8 cellular contexts compared by ENCODE assay signal in the genomic region with DNA sequence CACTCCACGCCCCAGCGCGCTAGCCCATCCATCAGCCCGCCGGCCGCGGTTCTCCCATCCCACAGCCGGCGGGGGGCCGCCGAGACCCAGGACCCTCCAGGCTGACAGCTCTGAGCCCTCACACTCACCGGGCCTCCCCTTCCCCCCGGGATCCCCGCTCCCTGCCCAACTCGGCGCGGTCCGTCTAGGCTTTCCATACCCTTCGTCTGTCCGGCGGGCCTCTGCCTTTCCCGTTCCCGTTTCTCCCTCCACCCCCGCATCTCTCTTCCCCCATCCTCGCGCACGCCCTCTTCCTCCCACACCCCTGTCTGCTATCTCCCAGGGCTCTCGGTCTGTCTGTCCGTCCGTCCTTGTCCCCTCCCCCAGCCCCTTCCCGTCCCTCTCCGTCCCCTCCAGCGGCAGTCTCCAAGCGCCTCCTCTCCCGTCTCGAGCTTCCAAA. TPM values are rescaled to one million over a fixed set of nuclear protein-coding genes. Genes with fewer than 3 reads are reported as not detected.
DNase-seq lines count a peak whose midpoint lies in the region; ATAC-seq, FAIRE-seq and TF ChIP-seq lines count a peak whose summit lies in the region.

No MANE protein-coding gene starts in this region.

- no peaks in the 10 kb centered on the region for H3F3A ChIP-seq in OCI-LY1 (ENCODE audit: insufficient read depth, low read length)

- H4K20me1 ChIP-seq in OCI-LY1 (ENCODE audit: insufficient read depth, low read length): no peaks in the 10 kb centered on the region
- no peaks in the 10 kb centered on the region for H4K20me1 ChIP-seq in fibroblast of lung (ENCODE audit: control insufficient read depth, extremely low read depth, insufficient read depth, low read length)

- no peaks in the 10 kb centered on the region for H3K9me2 ChIP-seq in OCI-LY1 (ENCODE audit: low read depth, low read length)

- CTCF ChIA-PET in activated CD4-positive, alpha-beta memory T cell treated with anti-CD3 and anti-CD28 coated beads, Interleukin-2, amount 10 ng/mL, durations not matched to agents 7 days and 5 days (lab: Charles Lee): interaction anchor here (1.6 to 2.1 kb wide), 2 partner anchors 10 to 13 kb away, joined by 3 to 14 read pairs; no protein-coding TSS in a partner anchor

- TF ChIP-seq CTCF in OCI-LY1 (IDR thresholded peaks at IDR 0.05; ENCODE audit: low read length): no peak
- TF ChIP-seq CTCF in fibroblast of lung (conservative IDR thresholded peaks at IDR 0.05 in 1 of 2, IDR thresholded peaks at IDR 0.05 in 1 of 2; ENCODE audit: low read depth in 1 of 2, low read length in 2 of 2): no peak
- no peak for TF ChIP-seq CTCF in pancreas (IDR thresholded peaks at IDR 0.05)

- POLR2A ChIA-PET in activated CD4-positive, alpha-beta memory T cell treated with anti-CD3 and anti-CD28 coated beads, Interleukin-2, amount 10 ng/mL, durations not matched to agents 7 days and 5 days (lab: Charles Lee): interaction anchor here (1.0 kb wide), 1 partner anchor 81 kb away, joined by 3 read pairs; a partner anchor contains a TSS

- WGBS in pancreas, 2 donors: 1 to 3% methylated on average over 36 of the region's 36 CpGs

- no peaks in the 10 kb centered on the region for H3K27me3 Mint-ChIP-seq in activated CD4-positive, alpha-beta memory T cell treated with anti-CD3 and anti-CD28 coated beads, Interleukin-2, amount 10 ng/mL, durations not matched to agents 7 days and 5 days

- no peak overlapping the region for H3K27ac ChIP-seq in OCI-LY1 (ENCODE audit: low read depth, low read length, poor library complexity, severe bottlenecking)
- no peak overlapping the region for H3K27ac ChIP-seq in fibroblast of lung (ENCODE audit: insufficient read depth, low read length)
- peak overlapping the region in 2 of 4 donors; percentile 66 to 75 for H3K27ac ChIP-seq in pancreas

- H3K9ac ChIP-seq in OCI-LY1 (ENCODE audit: low read length): peak overlapping the region; percentile 52
- peak overlapping the region; percentile 53 for H3K9ac ChIP-seq in fibroblast of lung (ENCODE audit: insufficient read depth, low read length)

- H3K9me3 ChIP-seq in OCI-LY1 (ENCODE audit: low read length) (no peaks in the 10 kb centered on the region), fibroblast of lung (ENCODE audit: control insufficient read depth, insufficient read depth, low read depth, low read length) (no peaks in the 10 kb centered on the region), pancreas (no peaks in the 10 kb centered on the region)

- H3K4me1 ChIP-seq in OCI-LY1 (ENCODE audit: insufficient read depth, low read length, severe bottlenecking) (peaks cover 22% of the 10 kb centered on the region), fibroblast of lung (ENCODE audit: control insufficient read depth, extremely low read depth, insufficient read depth, low read length) (peaks cover 4% of the 10 kb centered on the region), pancreas (peaks cover 0 to 3% (median 0%) of the 10 kb centered on the region in 3 donors)

- H3K79me2 ChIP-seq in OCI-LY1 (ENCODE audit: insufficient read depth, low read length) (no peaks in the 10 kb centered on the region), fibroblast of lung (ENCODE audit: control insufficient read depth, insufficient read depth, low read length) (no peaks in the 10 kb centered on the region)

- H3K36me3 ChIP-seq in OCI-LY1 (ENCODE audit: insufficient read depth, low read length) (no peaks in the 10 kb centered on the region), fibroblast of lung (ENCODE audit: control insufficient read depth, insufficient read depth, low read length) (no peaks in the 10 kb centered on the region), pancreas (no peaks in the 10 kb centered on the region)

- peak overlapping the region; percentile 87 for H3K4me2 ChIP-seq in OCI-LY1 (ENCODE audit: low read length)
- H3K4me2 ChIP-seq in fibroblast of lung (ENCODE audit: extremely low read depth, insufficient read depth, low read length): peak overlapping the region; percentile 88

- no peaks in the 10 kb centered on the region for H3K36me3 Mint-ChIP-seq in activated CD4-positive, alpha-beta memory T cell treated with anti-CD3 and anti-CD28 coated beads, Interleukin-2, amount 10 ng/mL, durations not matched to agents 7 days and 5 days (ENCODE audit: low read depth)

- FAIRE-seq in pancreas (lab: Jason Lieb, UNC): no peak

- intact Hi-C loops in pancreas (cut with DNase I): no loop called here

- H2AFZ ChIP-seq in OCI-LY1 (ENCODE audit: low read length) (no peak overlapping the region; the same call in 1 of the 2 replicates), fibroblast of lung (ENCODE audit: low read length) (peak overlapping the region; percentile 75)

- no peak overlapping the region for H3K27ac Mint-ChIP-seq in activated CD4-positive, alpha-beta memory T cell treated with anti-CD3 and anti-CD28 coated beads, Interleukin-2, amount 10 ng/mL, durations not matched to agents 7 days and 5 days

- peak overlapping the region; percentile 66 for H3K4me3 ChIP-seq in OCI-LY1 (ENCODE audit: low read depth, low read length, poor library complexity, severe bottlenecking)
- peak overlapping the region; percentile 61 to 74 (median 67) for H3K4me3 ChIP-seq in fibroblast of lung (replicated peaks in 1 of 4; ENCODE audit: control extremely low read depth in 1 of 4, insufficient read depth in 1 of 4, low read depth in 3 of 4, low read length in 4 of 4)
- H3K4me3 ChIP-seq in pancreas: peak overlapping the region; percentile 40 to 75 (median 52)

- DNase-seq in D341Med (ENCODE audit: low spot score): peak; percentile 49
- DNase-seq in fibroblast of lung (ENCODE audit: low read depth in 2 of 2): no peak
- peak in 4 of 6 donors; percentile 43 to 70 (median 58) for DNase-seq in pancreas
- DNase-seq in AG08396 (ENCODE audit: low spot score): no peak
- DNase-seq in activated CD4-positive, alpha-beta memory T cell treated with anti-CD3 and anti-CD28 coated beads, Interleukin-2, amount 10 ng/mL, durations not matched to agents 7 days and 5 days: no peak

- H3K4me1 Mint-ChIP-seq in activated CD4-positive, alpha-beta memory T cell treated with anti-CD3 and anti-CD28 coated beads, Interleukin-2, amount 10 ng/mL, durations not matched to agents 7 days and 5 days: peaks cover 11% of the 10 kb centered on the region

- H3K4me3 Mint-ChIP-seq in activated CD4-positive, alpha-beta memory T cell treated with anti-CD3 and anti-CD28 coated beads, Interleukin-2, amount 10 ng/mL, durations not matched to agents 7 days and 5 days: no peak overlapping the region

- H3K27me3 ChIP-seq in OCI-LY1 (ENCODE audit: insufficient read depth, low read length): no peaks in the 10 kb centered on the region; the same call in 1 of the 2 replicates
- peaks cover 14% of the 10 kb centered on the region for H3K27me3 ChIP-seq in fibroblast of lung (ENCODE audit: control insufficient read depth, insufficient read depth, low read length)
- H3K27me3 ChIP-seq in pancreas: no peaks in the 10 kb centered on the region

- H3K9me3 Mint-ChIP-seq in activated CD4-positive, alpha-beta memory T cell treated with anti-CD3 and anti-CD28 coated beads, Interleukin-2, amount 10 ng/mL, durations not matched to agents 7 days and 5 days: no peaks in the 10 kb centered on the region

- ATAC-seq in pancreas (peak in 3 of 4 donors; percentile 6 to 20 (median 19)), GM21737 (IDR thresholded peaks at IDR 0.05; ENCODE audit: unreplicated experiment) (no peak), HG02981 (IDR thresholded peaks at IDR 0.05; ENCODE audit: unreplicated experiment) (no peak)

RNA-seq across cellular contexts. Expression of a gene that starts 0.7 kb away (rescaled TPM):
- 0.26 and 0.33 TPM in 2 replicates for total RNA-seq in fibroblast of lung
- 0.11 TPM in 1 of 2 replicates, not detected in the other for polyA plus RNA-seq in fibroblast of lung
- polyA plus RNA-seq in fibroblast of lung (2012): 0.09 and 0.39 TPM in 2 replicates
- 0.55 and 1.3 TPM in 2 replicates for polyA minus RNA-seq in fibroblast of lung (ENCODE audit: low replicate concordance)
- 1 to 10 TPM in 3 of 6 donors, under 1 TPM in 3; 0.63 to 3.8 (median 1.0) TPM for total RNA-seq in pancreas
- polyA plus RNA-seq in pancreas: 1 to 10 TPM; 1.7 to 3.0 TPM
- total RNA-seq in activated CD4-positive, alpha-beta memory T cell treated with anti-CD3 and anti-CD28 coated beads, Interleukin-2, amount 10 ng/mL, durations not matched to agents 7 days and 5 days: 1 to 10 TPM; 1.5 to 1.8 TPM

RNA-seq across cellular contexts. Expression of a gene that starts 5.2 kb away (rescaled TPM):
- total RNA-seq in fibroblast of lung: 23.4 and 24.1 TPM in 2 replicates
- polyA plus RNA-seq in fibroblast of lung: 7.8 and 10.1 TPM in 2 replicates
- polyA plus RNA-seq in fibroblast of lung (2012): 11.3 and 15.4 TPM in 2 replicates
- 63.8 and 98.7 TPM in 2 replicates for polyA minus RNA-seq in fibroblast of lung (ENCODE audit: low replicate concordance)
- total RNA-seq in pancreas: 10 to 100 TPM in 1 of 6 donors, 1 to 10 TPM in 5; 5.6 to 11.6 (median 8.4) TPM
- 10 to 100 TPM; 11.9 TPM for polyA plus RNA-seq in pancreas
- total RNA-seq in activated CD4-positive, alpha-beta memory T cell treated with anti-CD3 and anti-CD28 coated beads, Interleukin-2, amount 10 ng/mL, durations not matched to agents 7 days and 5 days: 10 to 100 TPM; 11.6 to 11.8 TPM

RNA-seq across cellular contexts. Expression of a gene that starts 16.7 kb away (rescaled TPM):
- 5.6 and 9.2 TPM in 2 replicates for total RNA-seq in fibroblast of lung
- 3.6 and 7.9 TPM in 2 replicates for polyA plus RNA-seq in fibroblast of lung
- polyA plus RNA-seq in fibroblast of lung (2012): 5.2 and 7.9 TPM in 2 replicates
- polyA minus RNA-seq in fibroblast of lung (ENCODE audit: low replicate concordance): 47.3 and 80.7 TPM in 2 replicates
- 100 to 1,000 TPM in 1 of 6 donors, 10 to 100 TPM in 5; 57.4 to 153 (median 70.4) TPM for total RNA-seq in pancreas
- 100 to 1,000 TPM; 303 to 392 TPM for polyA plus RNA-seq in pancreas
- total RNA-seq in activated CD4-positive, alpha-beta memory T cell treated with anti-CD3 and anti-CD28 coated beads, Interleukin-2, amount 10 ng/mL, durations not matched to agents 7 days and 5 days: 100 to 1,000 TPM; 263 to 275 TPM

RNA-seq across cellular contexts. Expression of a gene that starts 27.7 kb away (rescaled TPM):
- not detected in 2 replicates for total RNA-seq in fibroblast of lung
- not detected in 2 replicates for polyA plus RNA-seq in fibroblast of lung
- polyA plus RNA-seq in fibroblast of lung (2012): not detected in 2 replicates
- not detected in 2 replicates for polyA minus RNA-seq in fibroblast of lung (ENCODE audit: low replicate concordance)
- total RNA-seq in pancreas: under 1 TPM; 0.12 to 0.47 (median 0.29) TPM
- polyA plus RNA-seq in pancreas: 1 to 10 TPM in 1 of 2 donors, under 1 TPM in 1; 0.46 to 1.3 TPM
- not detected for total RNA-seq in activated CD4-positive, alpha-beta memory T cell treated with anti-CD3 and anti-CD28 coated beads, Interleukin-2, amount 10 ng/mL, durations not matched to agents 7 days and 5 days

Comparison
In these comparisons a context has a peak if more than half of its experiments do, and no peak if none do; other contexts are left out.
1. DNase-seq: peak in D341Med (single experiment) and pancreas (4 of 6); none in fibroblast of lung (0 of 2), AG08396 (single experiment) and activated CD4-positive, alpha-beta memory T cell treated with anti-CD3 and anti-CD28 coated beads, Interleukin-2, amount 10 ng/mL, durations not matched to agents 7 days and 5 days (single experiment).
2. ATAC-seq: peak in pancreas (3 of 4); none in GM21737 (single experiment) and HG02981 (single experiment).
3. Peak in every context shown above with its lines, with median percentiles within 50 percentile points of each other: H3K4me3 ChIP-seq.